35 cellular contexts compared by ENCODE assay signal in the genomic region with DNA sequence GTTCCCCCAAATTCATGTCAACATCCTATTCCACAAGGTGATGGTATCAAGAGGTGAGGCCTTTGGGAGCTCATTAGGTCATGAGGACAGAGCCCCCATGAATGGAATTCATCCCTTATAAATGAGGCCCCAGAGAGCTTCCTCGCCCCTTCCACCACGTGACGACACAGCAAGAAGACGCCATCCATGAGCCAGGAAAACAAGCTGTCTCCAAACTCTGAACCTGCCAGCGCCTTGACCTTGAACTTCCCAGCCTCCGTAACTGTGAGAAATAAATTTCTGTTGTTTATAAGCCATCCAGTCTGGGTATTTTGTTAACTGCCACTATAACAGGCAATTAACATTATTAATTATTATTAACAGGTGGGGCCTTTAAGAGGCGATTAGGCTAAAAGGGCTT. TPM values are rescaled to one million over a fixed set of nuclear protein-coding genes. Genes with fewer than 3 reads are reported as not detected.
DNase-seq lines count a peak whose midpoint lies in the region; ATAC-seq, FAIRE-seq and TF ChIP-seq lines count a peak whose summit lies in the region.
"Had no signal": no experiment of that assay in that cellular context is flagged by ENCODE, and none has a peak within 500 bp of the region (broad histone marks: within the 10 kb centered on the region; RNA-seq: fewer than 3 reads in every experiment).

No MANE protein-coding gene starts in this region.

- H3K9me3 ChIP-seq in T-helper 17 cell (ENCODE audit: control insufficient read depth, low read length, poor library complexity, severe bottlenecking) (no peaks in the 10 kb centered on the region), ovary (no peaks in the 10 kb centered on the region)
- H3K9me3 ChIP-seq: A549; BE2C; BLaER1; BLaER1 treated with 17β-estradiol and CSF1 and Interleukin-3, amounts not matched to agents 10 nM and 100 nM; Caco-2 had no signal

- no peaks in the 10 kb centered on the region for H3K36me3 ChIP-seq in ovary

- WGBS in ovary, 3 donors = 44 to 56% (median 46%) methylated on average over 7 of the region's 7 CpGs

- H3K4me1 Mint-ChIP-seq in T-helper 17 cell = peaks cover 18% of the 10 kb centered on the region

- no peak for TF ChIP-seq CTCF in ovary (IDR thresholded peaks at IDR 0.05)

- H3K4me3 Mint-ChIP-seq in T-helper 17 cell = no peak overlapping the region
- H3K4me3 Mint-ChIP-seq: B cell; CD14-positive monocyte; CD4-positive, alpha-beta memory T cell; CD4-positive, alpha-beta T cell; CD8-positive, alpha-beta memory T cell; CD8-positive, alpha-beta T cell had no signal

- no peak overlapping the region for H3K4me3 ChIP-seq in ovary
- H3K4me3 ChIP-seq: A549; BLaER1; BLaER1 treated with 17β-estradiol and CSF1 and Interleukin-3, amounts not matched to agents 10 nM and 100 nM had no signal

- TF ChIP-seq EP300 in ovary (IDR thresholded peaks at IDR 0.05) = no peak

- intact Hi-C loops in ovary (cut with DNase I) = no loop called here

- H3K27ac ChIP-seq in ovary = no peak overlapping the region
- H3K27ac ChIP-seq: 22Rv1; A549; BLaER1; BLaER1 treated with 17β-estradiol and CSF1 and Interleukin-3, amounts not matched to agents 10 nM and 100 nM; C4-2B had no signal

- peaks cover 7% of the 10 kb centered on the region for H3K36me3 Mint-ChIP-seq in T-helper 17 cell (ENCODE audit: low read depth)

- TF ChIP-seq POLR2A in ovary (IDR thresholded peaks at IDR 0.05) = no peak

- FAIRE-seq in urothelium cell line (lab: Jason Lieb, UNC) = no peak
- FAIRE-seq: A204.1, A549, D721Med had no signal

- no peaks in the 10 kb centered on the region for H3K4me1 ChIP-seq in ovary (ENCODE audit: insufficient read depth)
- H3K4me1 ChIP-seq: BE2C had no signal

- DNase-seq in NCI-H82 (lab: John Stamatoyannopoulos, UW) (peak; percentile 7), NCI-H82 treated with DMSO at 0.1 percent for 48 hours (lab: John Stamatoyannopoulos, UW; ENCODE audit: unreplicated experiment) (no peak), T-helper 17 cell (no peak), ovary (peak; percentile 21 to 63 (median 33)), urothelium cell line (ENCODE audit: low spot score) (no peak)
- no peak for DNase-seq in stimulated activated CD8-positive, alpha-beta memory T cell treated with anti-CD3 and anti-CD28 coated beads, Interleukin-4, amount 100 ng/mL, for 48 hours
- DNase-seq: 8988T; ACHN; AML-193; BE2C; C1 segment of cervical spinal cord; Caco-2; Calu3; CD4-positive, alpha-beta memory T cell; CD4-positive, alpha-beta T cell; CD4-positive, CD25-positive, alpha-beta regulatory T cell; CD8-positive, alpha-beta memory T cell; CD8-positive, alpha-beta T cell; COR-L47; DMS 273 treated with DMSO at 0.1 percent for 48 hours; DMS153; DMS53; DMS79; DMS79 treated with DMSO at 0.1 percent for 48 hours; DND-41; EL had no signal

- H3K27ac Mint-ChIP-seq in T-helper 17 cell = peak overlapping the region; percentile 32
- H3K27ac Mint-ChIP-seq: B cell; CD4-positive, alpha-beta T cell had no signal

- no peaks in the 10 kb centered on the region for H3K27me3 ChIP-seq in ovary
- H3K27me3 ChIP-seq: BE2C; BLaER1; BLaER1 treated with 17β-estradiol and CSF1 and Interleukin-3, amounts not matched to agents 10 nM and 100 nM had no signal

- no peaks in the 10 kb centered on the region for H3K27me3 Mint-ChIP-seq in T-helper 17 cell
- H3K27me3 Mint-ChIP-seq: B cell; CD4-positive, alpha-beta memory T cell; CD4-positive, alpha-beta T cell; CD8-positive, alpha-beta memory T cell had no signal

- no peak for ATAC-seq in T-helper 17 cell
- ATAC-seq: A549; CD8-positive, alpha-beta T cell had no signal

RNA-seq across cellular contexts. Expression of gene AGA, which starts 5.8 kb away (rescaled TPM):
- 10 to 100 TPM; 13.5 to 16.6 TPM for total RNA-seq in T-helper 17 cell
- total RNA-seq in ovary = 10 to 100 TPM in 5 of 7 donors, 1 to 10 TPM in 2; 8.9 to 20.7 (median 16.2) TPM
- polyA plus RNA-seq in ovary = 10 to 100 TPM; 21.9 to 25.0 TPM

Comparison
In these comparisons a context has a peak if more than half of its experiments do, and no peak if none do; other contexts are left out.
1. DNase-seq: peak in NCI-H82 (single experiment) and ovary (5 of 5); none in NCI-H82 treated with DMSO at 0.1 percent for 48 hours (single experiment), T-helper 17 cell (0 of 3), urothelium cell line (single experiment) and stimulated activated CD8-positive, alpha-beta memory T cell treated with anti-CD3 and anti-CD28 coated beads, Interleukin-4, amount 100 ng/mL, for 48 hours (single experiment).